Comparison of ENCODE assay signal across 10 cellular contexts in the genomic region with DNA sequence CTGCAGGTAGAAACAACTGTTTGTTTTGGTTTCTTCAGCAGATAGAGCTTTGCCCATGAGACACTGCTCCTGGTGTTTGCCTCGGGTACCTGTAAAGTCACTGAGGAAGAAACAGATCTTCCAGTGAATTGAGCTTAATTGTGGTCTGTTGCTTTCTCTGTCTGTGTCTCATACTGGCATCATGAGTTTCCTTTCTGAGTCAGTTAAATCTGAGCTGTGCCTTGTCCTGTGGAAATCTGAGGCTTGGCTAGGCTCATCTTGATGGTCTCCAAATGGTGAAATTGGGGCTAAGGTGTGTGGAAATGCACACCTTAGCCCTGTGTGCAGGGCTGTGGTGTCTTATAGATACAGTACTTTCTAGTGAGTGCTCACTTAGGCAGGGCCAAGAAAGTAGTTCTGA.
DNase-seq lines count a peak whose midpoint lies in the region; ATAC-seq and TF ChIP-seq lines count a peak whose summit lies in the region.
"Had no signal": no experiment of that assay in that cellular context is flagged by ENCODE, and none has a peak within 500 bp of the region (broad histone marks: within the 10 kb centered on the region; RNA-seq: fewer than 3 reads in every experiment).

No MANE protein-coding gene starts in this region.

- no peaks in the 10 kb centered on the region for H3K9me3 Mint-ChIP-seq in stimulated activated effector memory CD8-positive, alpha-beta T cell treated with anti-CD3 and anti-CD28 coated beads, Interleukin-12 subunit alpha, Interleukin-12 subunit beta, amount 100 ng/mL, for 72 hours
- no peaks in the 10 kb centered on the region for H3K9me3 Mint-ChIP-seq in T-helper 2 cell treated with Interferon-gamma antibody and Interleukin-4, amounts not matched to agents 5 μg/mL and 100 μg/mL, for 36 hours

- intact Hi-C loops in left cardiac atrium (cut with DNase I) = no loop called here

- H3K27me3 ChIP-seq in cardiac muscle cell = no peaks in the 10 kb centered on the region
- H3K27me3 ChIP-seq in Peyer's patch = no peaks in the 10 kb centered on the region

- no peaks in the 10 kb centered on the region for H3K27me3 Mint-ChIP-seq in T-helper 17 cell
- no peaks in the 10 kb centered on the region for H3K27me3 Mint-ChIP-seq in T-helper 2 cell treated with Interferon-gamma antibody and Interleukin-4, amounts not matched to agents 5 μg/mL and 100 μg/mL, for 36 hours (ENCODE audit: low read depth)

- no peaks in the 10 kb centered on the region for H3K36me3 Mint-ChIP-seq in T-helper 17 cell (ENCODE audit: low read depth)
- H3K36me3 Mint-ChIP-seq in stimulated activated effector memory CD8-positive, alpha-beta T cell treated with anti-CD3 and anti-CD28 coated beads, Interleukin-12 subunit alpha, Interleukin-12 subunit beta, amount 100 ng/mL, for 72 hours = peaks cover 12% of the 10 kb centered on the region
- H3K36me3 Mint-ChIP-seq in T-helper 2 cell treated with Interferon-gamma antibody and Interleukin-4, amounts not matched to agents 5 μg/mL and 100 μg/mL, for 36 hours (ENCODE audit: low read depth) = peaks cover 6% of the 10 kb centered on the region

- H3K4me1 Mint-ChIP-seq in T-helper 17 cell = peaks cover 41% of the 10 kb centered on the region
- peaks cover 56% of the 10 kb centered on the region for H3K4me1 Mint-ChIP-seq in stimulated activated effector memory CD8-positive, alpha-beta T cell treated with anti-CD3 and anti-CD28 coated beads, Interleukin-12 subunit alpha, Interleukin-12 subunit beta, amount 100 ng/mL, for 72 hours
- peaks cover 16% of the 10 kb centered on the region for H3K4me1 Mint-ChIP-seq in T-helper 2 cell treated with Interferon-gamma antibody and Interleukin-4, amounts not matched to agents 5 μg/mL and 100 μg/mL, for 36 hours (ENCODE audit: low read depth)

- peak overlapping the region; percentile 34 for H3K27ac Mint-ChIP-seq in T-helper 17 cell
- peak overlapping the region; percentile 68 for H3K27ac Mint-ChIP-seq in stimulated activated effector memory CD8-positive, alpha-beta T cell treated with anti-CD3 and anti-CD28 coated beads, Interleukin-12 subunit alpha, Interleukin-12 subunit beta, amount 100 ng/mL, for 72 hours
- no peak overlapping the region for H3K27ac Mint-ChIP-seq in T-helper 2 cell treated with Interferon-gamma antibody and Interleukin-4, amounts not matched to agents 5 μg/mL and 100 μg/mL, for 36 hours

- H3K4me3 ChIP-seq in cardiac muscle cell = no peak overlapping the region
- no peak overlapping the region for H3K4me3 ChIP-seq in fibroblast of pulmonary artery (replicated peaks; ENCODE audit: low read depth, low read length)
- no peak overlapping the region for H3K4me3 ChIP-seq in Peyer's patch

- no peak for TF ChIP-seq CTCF in cardiac muscle cell (IDR thresholded peaks at IDR 0.05; ENCODE audit: low read depth, low read length)
- TF ChIP-seq CTCF in fibroblast of pulmonary artery (IDR thresholded peaks at IDR 0.05; ENCODE audit: low read length, missing control alignments) = no peak
- TF ChIP-seq CTCF in Peyer's patch (IDR thresholded peaks at IDR 0.05) = no peak

- peaks cover 43% of the 10 kb centered on the region for H3K4me1 ChIP-seq in cardiac muscle cell (ENCODE audit: low read depth)
- peaks cover 0 to 12% (median 2%) of the 10 kb centered on the region in 4 donors for H3K4me1 ChIP-seq in Peyer's patch

- no peaks in the 10 kb centered on the region for H3K36me3 ChIP-seq in cardiac muscle cell
- H3K36me3 ChIP-seq in Peyer's patch = peaks cover 0 to 9% (median 0%) of the 10 kb centered on the region in 3 donors

- H3K27ac ChIP-seq in cardiac muscle cell (peak overlapping the region; percentile 90), Peyer's patch (no peak overlapping the region)

- no peak for TF ChIP-seq POLR2A in Peyer's patch (IDR thresholded peaks at IDR 0.05)

- ATAC-seq in left cardiac atrium (no peak), T-helper 17 cell (no peak), GM19467 (IDR thresholded peaks at IDR 0.05; ENCODE audit: unreplicated experiment) (no peak)
- peak; percentile 78 for ATAC-seq in stimulated activated effector memory CD8-positive, alpha-beta T cell treated with anti-CD3 and anti-CD28 coated beads, Interleukin-12 subunit alpha, Interleukin-12 subunit beta, amount 100 ng/mL, for 72 hours

- DNase-seq in cardiac muscle cell (ENCODE audit: low read depth in 1 of 2, low spot score in 1 of 2) = no peak
- no peak for DNase-seq in left cardiac atrium
- DNase-seq in T-helper 17 cell = no peak
- DNase-seq in fibroblast of pulmonary artery (ENCODE audit: low read depth) = peak; percentile 11
- no peak for DNase-seq in stimulated activated effector memory CD8-positive, alpha-beta T cell treated with anti-CD3 and anti-CD28 coated beads, Interleukin-12 subunit alpha, Interleukin-12 subunit beta, amount 100 ng/mL, for 72 hours (ENCODE audit: low spot score in 2 of 2)
- DNase-seq in T-helper 2 cell treated with Interferon-gamma antibody and Interleukin-4, amounts not matched to agents 5 μg/mL and 100 μg/mL, for 36 hours (ENCODE audit: low spot score) = no peak
- DNase-seq in Peyer's patch = no peak
- DNase-seq: NCI-H446, RPMI8226 had no signal

- no peak overlapping the region for H3K4me3 Mint-ChIP-seq in T-helper 17 cell
- no peak overlapping the region for H3K4me3 Mint-ChIP-seq in stimulated activated effector memory CD8-positive, alpha-beta T cell treated with anti-CD3 and anti-CD28 coated beads, Interleukin-12 subunit alpha, Interleukin-12 subunit beta, amount 100 ng/mL, for 72 hours
- no peak overlapping the region for H3K4me3 Mint-ChIP-seq in T-helper 2 cell treated with Interferon-gamma antibody and Interleukin-4, amounts not matched to agents 5 μg/mL and 100 μg/mL, for 36 hours

- no peaks in the 10 kb centered on the region for H3K9me3 ChIP-seq in cardiac muscle cell (ENCODE audit: low read depth)
- H3K9me3 ChIP-seq in T-helper 17 cell (ENCODE audit: control insufficient read depth, low read length, poor library complexity, severe bottlenecking) = no peaks in the 10 kb centered on the region
- no peaks in the 10 kb centered on the region for H3K9me3 ChIP-seq in Peyer's patch
